ENCODE assay signal across 13 cellular contexts in the genomic region with DNA sequence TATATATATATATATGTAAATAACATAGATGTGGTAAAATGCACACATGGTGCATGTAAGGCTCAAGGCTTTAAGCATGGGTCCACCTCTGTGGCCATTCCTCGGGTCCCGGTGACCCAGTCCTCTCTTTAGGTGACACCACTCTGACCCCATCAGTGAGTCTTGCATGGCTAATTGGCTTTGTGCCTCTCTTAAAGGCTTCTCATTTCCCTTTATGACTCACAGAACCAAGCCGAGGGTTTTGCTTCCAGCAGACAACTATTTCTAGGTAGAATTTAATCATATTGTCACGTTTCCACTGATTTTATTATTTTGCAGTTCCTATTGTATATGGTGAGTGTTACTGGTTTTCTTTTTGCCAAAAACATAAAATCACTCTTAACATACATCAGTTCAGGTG. TPM values are rescaled to one million over a fixed set of nuclear protein-coding genes. Genes with fewer than 3 reads are reported as not detected.
DNase-seq lines count a peak whose midpoint lies in the region; ATAC-seq, FAIRE-seq and TF ChIP-seq lines count a peak whose summit lies in the region.
"Had no signal": no experiment of that assay in that cellular context is flagged by ENCODE, and none has a peak within 500 bp of the region (broad histone marks: within the 10 kb centered on the region; RNA-seq: fewer than 3 reads in every experiment).

No MANE protein-coding gene starts in this region.

- H3K9me3 ChIP-seq in tibial nerve (no peaks in the 10 kb centered on the region), kidney (ENCODE audit: control insufficient read depth in 1 of 2, low read length in 2 of 2) (no peaks in the 10 kb centered on the region)

- no peak for TF ChIP-seq CTCF in GM10248 (IDR thresholded peaks at IDR 0.05; ENCODE audit: control extremely low read depth, extremely low read depth, low read depth, missing control alignments)
- TF ChIP-seq CTCF in tibial nerve (IDR thresholded peaks at IDR 0.05): no peak
- TF ChIP-seq CTCF in kidney (IDR thresholded peaks at IDR 0.05; ENCODE audit: borderline replicate concordance, extremely low read depth, insufficient read depth): no peak

- no peaks in the 10 kb centered on the region for H3K36me3 ChIP-seq in tibial nerve
- no peaks in the 10 kb centered on the region for H3K36me3 ChIP-seq in kidney (ENCODE audit: control insufficient read depth in 1 of 2, insufficient read depth in 2 of 2, low read length in 2 of 2)

- no peak overlapping the region for H3K9ac ChIP-seq in kidney (ENCODE audit: low read length in 2 of 2)

- POLR2A ChIA-PET in GM10248 (lab: Yijun Ruan, JAX): no interaction called here

- peak; percentile 59 for DNase-seq in GM10248 (ENCODE audit: extremely low spot score)
- DNase-seq in HPDE6-E6E7 (ENCODE audit: extremely low spot score): peak; percentile 72
- peak; percentile 8 for DNase-seq in epithelial cell of prostate (ENCODE audit: low read depth, low spot score)
- no peak for DNase-seq in tibial nerve (ENCODE audit: low spot score in 2 of 2)
- no peak for DNase-seq in mesenteric fat pad (ENCODE audit: low spot score)
- DNase-seq in kidney: no peak
- DNase-seq in Right ventricle myocardium superior: no peak
- DNase-seq: activated effector memory CD4-positive, alpha-beta T cell treated with anti-CD3 and anti-CD28 coated beads, Interleukin-2, amount 50 U/mL, for 16 hours; effector memory CD8-positive, alpha-beta T cell; NCI-H146; stimulated activated naive CD4-positive, alpha-beta T cell had no signal

- ATAC-seq in GM21723 (IDR thresholded peaks at IDR 0.05; ENCODE audit: unreplicated experiment) (peak; percentile 44), Right ventricle myocardium superior (ENCODE audit: poor library complexity) (no peak)
- ATAC-seq: effector memory CD8-positive, alpha-beta T cell; left lobe of liver had no signal

- no peak for TF ChIP-seq EP300 in tibial nerve (IDR thresholded peaks at IDR 0.05)

- no peak for FAIRE-seq in kidney (lab: Jason Lieb, UNC)

- intact Hi-C loops in kidney (cut with DNase I): no loop called here
- intact Hi-C loops in Right ventricle myocardium superior (cut with DNase I): no loop called here

- H3K4me3 ChIP-seq in tibial nerve: no peak overlapping the region
- H3K4me3 ChIP-seq in kidney (ENCODE audit: low read length in 2 of 2): no peak overlapping the region

- no peak overlapping the region for H3K27ac ChIP-seq in epithelial cell of prostate
- H3K27ac ChIP-seq in tibial nerve: no peak overlapping the region
- H3K27ac ChIP-seq in kidney (ENCODE audit: low read depth in 2 of 2, low read length in 2 of 2): no peak overlapping the region

- no peak for TF ChIP-seq POLR2A in tibial nerve (IDR thresholded peaks at IDR 0.05)

- H3K4me1 ChIP-seq in tibial nerve (peaks cover 0 to 3% (median 0%) of the 10 kb centered on the region in 4 donors), kidney (ENCODE audit: control insufficient read depth in 1 of 2, insufficient read depth in 1 of 2, low read depth in 1 of 2, low read length in 2 of 2) (peaks cover 0 to 8% of the 10 kb centered on the region in 2 donors)

- 31 to 34% methylated on average over 4 of the region's 4 CpGs for WGBS in tibial nerve, 2 donors

- no peaks in the 10 kb centered on the region for H3K27me3 ChIP-seq in tibial nerve

- CTCF ChIA-PET in GM10248 (lab: Yijun Ruan, JAX): no interaction called here

RNA-seq across cellular contexts. Expression of gene PLCG2, which starts 59.7 kb away (rescaled TPM):
- total RNA-seq in tibial nerve (10 to 100 TPM; 13.0 to 28.5 (median 18.9) TPM), mesenteric fat pad (33.0 TPM), kidney (50.7 TPM), Right ventricle myocardium superior (7.2 TPM)
- 55.6 TPM for polyA plus RNA-seq in kidney (ENCODE audit: insufficient read depth, low read depth, low replicate concordance)

Comparison
In these comparisons a context has a peak if more than half of its experiments do, and no peak if none do; other contexts are left out.
1. DNase-seq: peak in GM10248 (single experiment), HPDE6-E6E7 (single experiment) and epithelial cell of prostate (single experiment); none in tibial nerve (0 of 2), mesenteric fat pad (single experiment), kidney (single experiment) and Right ventricle myocardium superior (single experiment).